34 cellular contexts compared by ENCODE assay signal in the genomic region with DNA sequence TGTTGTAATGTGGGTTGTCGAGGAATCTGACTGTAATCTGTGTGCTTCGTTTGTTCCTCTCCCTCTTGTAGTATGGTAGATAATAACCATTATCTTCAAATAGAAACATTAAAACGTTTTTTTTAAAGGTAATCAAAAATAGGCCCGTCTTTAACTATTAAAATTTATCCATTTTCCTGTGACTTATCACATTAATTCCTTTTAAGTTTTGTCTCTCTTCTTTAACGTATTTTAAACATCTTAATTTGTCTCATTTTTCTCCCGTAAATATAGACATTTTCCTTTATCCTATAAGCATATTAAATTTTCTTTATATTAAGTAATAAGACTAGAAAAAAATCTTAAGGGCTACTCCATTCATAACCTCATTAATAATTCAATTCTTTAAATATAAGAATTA.
"Had no signal": no experiment of that assay in that cellular context is flagged by ENCODE, and none has a peak within 500 bp of the region (broad histone marks: within the 10 kb centered on the region; RNA-seq: fewer than 3 reads in every experiment).

No MANE protein-coding gene starts in this region.

- H3K9me3 ChIP-seq: adrenal gland, body of pancreas, breast epithelium had no signal

- H3K27me3 ChIP-seq: adrenal gland, body of pancreas, brain microvascular endothelial cell, breast epithelium had no signal

- H3K4me3 ChIP-seq: adrenal gland, body of pancreas, breast epithelium had no signal

- ATAC-seq: activated CD8-positive, alpha-beta T cell treated with anti-CD3 and anti-CD28 coated beads for 36 hours; activated naive CD4-positive, alpha-beta T cell treated with anti-CD3 and anti-CD28 coated beads, Interleukin-2, amount 50 U/mL, for 72 hours; activated T-cell treated with anti-CD3 and anti-CD28 coated beads, Interleukin-2, amount 50 U/mL, for 4 hours; activated T-cell treated with anti-CD3 and anti-CD28 coated beads, Interleukin-2, amount 50 U/mL, for 72 hours; activated T-helper 17 cell treated with anti-CD3 and anti-CD28 coated beads, Interleukin-2, amount 50 U/mL, for 72 hours; body of pancreas had no signal

- DNase-seq: activated B cell treated with CpG ODN at 0.5 μM for 24 hours; activated CD4-positive, alpha-beta memory T cell treated with anti-CD3 and anti-CD28 coated beads for 36 hours; activated CD4-positive, alpha-beta T cell treated with anti-CD3 and anti-CD28 coated beads for 4 hours; activated CD4-positive, alpha-beta T cell treated with anti-CD3 and anti-CD28 coated beads, Interleukin-2, amount 10 ng/mL, durations not matched to agents 24 days and 14 days; activated CD4-positive, alpha-beta T cell treated with anti-CD3 and anti-CD28 coated beads, Interleukin-2, amount 50 U/mL, for 1 hour; activated CD4-positive, alpha-beta T cell treated with anti-CD3 and anti-CD28 coated beads, Interleukin-2, amount 50 U/mL, for 4 hours; activated CD4-positive, CD25-positive, alpha-beta regulatory T cell treated with anti-CD3 and anti-CD28 coated beads, Interleukin-2, amount 50 U/mL, for 72 hours; activated CD8-positive, alpha-beta memory T cell treated with anti-CD3 and anti-CD28 coated beads, Interleukin-2, amount 50 U/mL, for 4 hours; activated CD8-positive, alpha-beta T cell treated with anti-CD3 and anti-CD28 coated beads for 36 hours; activated effector memory CD4-positive, alpha-beta T cell treated with anti-CD3 and anti-CD28 coated beads, Interleukin-2, amount 50 U/mL, for 16 hours; activated gamma-delta T cell treated with Interleukin-2 at 50 U/mL for 16 hours; activated naive CD4-positive, alpha-beta T cell; activated naive CD4-positive, alpha-beta T cell treated with anti-CD3 and anti-CD28 coated beads for 36 hours; activated naive CD4-positive, alpha-beta T cell treated with anti-CD3 and anti-CD28 coated beads, Interleukin-2, amount 50 U/mL, for 16 hours; activated naive CD8-positive, alpha-beta T cell treated with anti-CD3 and anti-CD28 coated beads for 36 hours; activated T-cell treated with anti-CD3 and anti-CD28 coated beads for 4 hours; activated T-cell treated with anti-CD3 and anti-CD28 coated beads, Interleukin-2, amount 50 U/mL, for 1 hour; activated T-cell treated with anti-CD3 and anti-CD28 coated beads, Interleukin-2, amount 50 U/mL, for 4 hours; activated T-cell treated with anti-CD3 and anti-CD28 coated beads, Interleukin-2, amount 50 U/mL, for 72 hours; adrenal gland; amniotic stem cell; aorta; body of pancreas; brain microvascular endothelial cell; central memory CD4-positive, alpha-beta T cell; T-helper 1 cell; T-helper 2 cell; T-helper 9 cell had no signal

- H3K4me1 ChIP-seq: adrenal gland, breast epithelium had no signal

- H3K27ac ChIP-seq: adrenal gland, body of pancreas, brain microvascular endothelial cell, breast epithelium, VCaP had no signal

- FAIRE-seq: astrocyte, TTC549 had no signal
